ENCODE assay signal across 2 cellular contexts in the genomic region with DNA sequence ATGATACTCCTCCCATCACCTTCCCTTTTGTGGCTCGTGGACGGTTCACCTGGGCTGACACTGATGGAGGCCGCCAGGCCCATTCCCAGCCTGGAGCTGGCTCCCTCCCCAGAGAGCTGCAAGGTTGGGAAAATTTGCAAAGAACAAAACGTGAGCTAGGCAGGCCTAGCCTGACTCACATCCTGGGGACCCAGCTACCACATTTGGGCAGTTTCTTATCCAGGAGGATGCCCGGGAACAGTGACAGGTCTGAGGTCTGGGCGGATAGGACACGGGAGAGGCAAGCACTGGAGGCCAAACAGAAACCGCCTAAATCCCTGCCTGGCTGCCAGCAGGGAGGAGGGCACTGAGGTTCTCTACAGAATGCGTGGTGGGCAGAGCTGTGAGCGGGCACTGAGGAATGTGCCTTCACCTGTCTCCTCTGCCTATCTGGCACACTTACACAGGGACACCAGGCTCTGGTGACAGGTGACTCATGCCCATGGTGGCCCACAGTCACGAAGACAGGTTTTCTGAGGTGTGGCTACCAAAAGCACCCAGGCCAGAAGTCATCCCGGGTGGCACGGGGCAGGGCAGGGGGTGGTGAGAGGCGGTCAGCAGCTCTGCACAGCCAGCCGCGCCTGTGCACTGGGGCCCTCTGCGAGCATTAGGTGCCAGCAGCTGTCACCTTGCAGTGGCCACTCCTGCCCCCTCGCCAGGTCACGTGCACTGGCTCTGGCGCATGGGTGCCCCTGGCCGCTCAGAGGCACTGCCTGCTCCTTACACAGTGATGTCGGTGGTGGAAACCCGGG.
TF ChIP-seq lines count a peak whose summit lies in the region.

No MANE protein-coding gene starts in this region.

TF ChIP-seq in A549, 52 proteins besides CTCF, POLR2A, EP300 and RAD21:
- TF ChIP-seq EHMT2 (IDR thresholded peaks at IDR 0.05; ENCODE audit: low read depth) (no peak), MAZ (IDR thresholded peaks at IDR 0.05; ENCODE audit: borderline replicate concordance, low read depth, low read length) (no peak), CHD2 (IDR thresholded peaks at IDR 0.05; ENCODE audit: low read length, partially characterized antibody) (no peak), ZSCAN20 (CRISPR knock-in tag; IDR thresholded peaks at IDR 0.05) (no peak), GATA3 (IDR thresholded peaks at IDR 0.05; ENCODE audit: borderline replicate concordance) (no peak), MYC (IDR thresholded peaks at IDR 0.05; ENCODE audit: borderline replicate concordance, low read length) (no peak)

TF ChIP-seq in GM12878, 131 proteins besides CTCF, POLR2A, EP300 and RAD21:
- TF ChIP-seq, protein P1, sequence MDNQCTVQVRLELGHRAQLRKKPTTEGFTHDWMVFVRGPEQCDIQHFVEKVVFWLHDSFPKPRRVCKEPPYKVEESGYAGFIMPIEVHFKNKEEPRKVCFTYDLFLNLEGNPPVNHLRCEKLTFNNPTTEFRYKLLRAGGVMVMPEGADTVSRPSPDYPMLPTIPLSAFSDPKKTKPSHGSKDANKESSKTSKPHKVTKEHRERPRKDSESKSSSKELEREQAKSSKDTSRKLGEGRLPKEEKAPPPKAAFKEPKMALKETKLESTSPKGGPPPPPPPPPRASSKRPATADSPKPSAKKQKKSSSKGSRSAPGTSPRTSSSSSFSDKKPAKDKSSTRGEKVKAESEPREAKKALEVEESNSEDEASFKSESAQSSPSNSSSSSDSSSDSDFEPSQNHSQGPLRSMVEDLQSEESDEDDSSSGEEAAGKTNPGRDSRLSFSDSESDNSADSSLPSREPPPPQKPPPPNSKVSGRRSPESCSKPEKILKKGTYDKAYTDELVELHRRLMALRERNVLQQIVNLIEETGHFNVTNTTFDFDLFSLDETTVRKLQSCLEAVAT (IDR thresholded peaks at IDR 0.05) = 0 out of 2 replicates have a peak, but pooled peaks have one; percentile 52
- no peak for TF ChIP-seq HDGF (IDR thresholded peaks at IDR 0.05)
